Comparison of ENCODE assay signal across 1 cellular context in genomic region chr14:88562831-88563686, GRCh38.
A peak's percentile ranks its signal among the peaks of the same experiment; 100 is the strongest.
TF ChIP-seq lines count a peak whose summit lies in the region.

Gene ZC3H14 (plus strand): TSS chr14:88563037. CDS start chr14:88563134, 97 bp downstream.

TF ChIP-seq in HepG2, 621 proteins besides CTCF, POLR2A, EP300 and RAD21 (continued from another document and continues in another):
- peak; percentile 74 for TF ChIP-seq ZNF142 (CRISPR knock-in tag; IDR thresholded peaks at IDR 0.05)
- TF ChIP-seq ZNF124 (CRISPR knock-in tag; IDR thresholded peaks at IDR 0.05) = peak; percentile 41; the same call in 1 of the 2 replicates
- TF ChIP-seq POLR2G (IDR thresholded peaks at IDR 0.05; ENCODE audit: low read depth, low read length) = peak; percentile 84
- TF ChIP-seq MAZ (IDR thresholded peaks at IDR 0.05; ENCODE audit: borderline replicate concordance, low read depth, low read length) = peak; percentile 30; the same call in 1 of the 2 replicates
- peak; percentile 96 for TF ChIP-seq MAZ (CRISPR knock-in tag; IDR thresholded peaks at IDR 0.05; ENCODE audit: low read depth)
- peak; percentile 85; the same call in 1 of the 2 replicates for TF ChIP-seq HBP1 (CRISPR knock-in tag; IDR thresholded peaks at IDR 0.05; ENCODE audit: low read depth)
- TF ChIP-seq ATRX (CRISPR knock-in tag; IDR thresholded peaks at IDR 0.05; ENCODE audit: borderline replicate concordance) = no peak
- no peak for TF ChIP-seq NCOA2 (CRISPR knock-in tag; IDR thresholded peaks at IDR 0.05)
- peak; percentile 54; the same call in 1 of the 2 replicates for TF ChIP-seq ARNTL (CRISPR knock-in tag; IDR thresholded peaks at IDR 0.05)
- TF ChIP-seq ARHGAP35 (CRISPR knock-in tag; IDR thresholded peaks at IDR 0.05; ENCODE audit: borderline replicate concordance) = peak; percentile 50; the same call in 1 of the 2 replicates
- no peak for TF ChIP-seq NCOA1 (CRISPR knock-in tag; IDR thresholded peaks at IDR 0.05)
- TF ChIP-seq ZMYM4 (CRISPR knock-in tag; IDR thresholded peaks at IDR 0.05) = peak; percentile 70; the same call in 1 of the 2 replicates
- peak; percentile 86 for TF ChIP-seq ZNF770 (CRISPR knock-in tag; IDR thresholded peaks at IDR 0.05)
- TF ChIP-seq ZBTB46 (CRISPR knock-in tag; IDR thresholded peaks at IDR 0.05; ENCODE audit: borderline replicate concordance) = no peak; the same call in 1 of the 2 replicates
- peak; percentile 18; the same call in 1 of the 2 replicates for TF ChIP-seq ZSCAN25 (CRISPR knock-in tag; IDR thresholded peaks at IDR 0.05)
- peak; percentile 42; the same call in 1 of the 2 replicates for TF ChIP-seq ZNF773 (CRISPR knock-in tag; IDR thresholded peaks at IDR 0.05; ENCODE audit: borderline replicate concordance)
- TF ChIP-seq ZNF883 (CRISPR knock-in tag; IDR thresholded peaks at IDR 0.05; ENCODE audit: not compliant biosample characterization) = peak; percentile 97
- TF ChIP-seq MED1 (CRISPR knock-in tag; IDR thresholded peaks at IDR 0.05) = peak; percentile 41; the same call in 1 of the 2 replicates
- peak; percentile 71; the same call in 1 of the 2 replicates for TF ChIP-seq ZNF20 (CRISPR knock-in tag; IDR thresholded peaks at IDR 0.05)
- TF ChIP-seq NPAS2 (CRISPR knock-in tag; IDR thresholded peaks at IDR 0.05; ENCODE audit: borderline replicate concordance) = no peak
- 0 out of 2 replicates have a peak, but pooled peaks have one; percentile 15 for TF ChIP-seq KDM4B (CRISPR knock-in tag; IDR thresholded peaks at IDR 0.05)
- TF ChIP-seq ZNF543 (CRISPR knock-in tag; IDR thresholded peaks at IDR 0.05) = 0 out of 2 replicates have a peak, but pooled peaks have one; percentile 70
- TF ChIP-seq KMT2A (CRISPR knock-in tag; IDR thresholded peaks at IDR 0.05) = peak; percentile 94
- no peak for TF ChIP-seq ZSCAN30 (CRISPR knock-in tag; IDR thresholded peaks at IDR 0.05)
- no peak for TF ChIP-seq FOXA3 (CRISPR knock-in tag; IDR thresholded peaks at IDR 0.05)
- TF ChIP-seq GATAD2A (CRISPR knock-in tag; IDR thresholded peaks at IDR 0.05) = no peak
- TF ChIP-seq MLLT10 (CRISPR knock-in tag; IDR thresholded peaks at IDR 0.05) = no peak
- TF ChIP-seq ZXDC (CRISPR knock-in tag; IDR thresholded peaks at IDR 0.05) = no peak
- TF ChIP-seq ZNF589 (CRISPR knock-in tag; conservative IDR thresholded peaks at IDR 0.05) = peak; percentile 96
- no peak for TF ChIP-seq STAT5B (CRISPR knock-in tag; IDR thresholded peaks at IDR 0.05)
- peak; percentile 48 for TF ChIP-seq MXD4 (CRISPR knock-in tag; IDR thresholded peaks at IDR 0.05)
- TF ChIP-seq JUNB (CRISPR knock-in tag; IDR thresholded peaks at IDR 0.05; ENCODE audit: borderline replicate concordance) = peak; percentile 61
- no peak for TF ChIP-seq DMTF1 (CRISPR knock-in tag; IDR thresholded peaks at IDR 0.05)
- peak; percentile 39; the same call in 1 of the 2 replicates for TF ChIP-seq HNF1B (CRISPR knock-in tag; IDR thresholded peaks at IDR 0.05)
